ENCODE assay signal across 14 cellular contexts in genomic region chr20:62728028-62728780, GRCh38. TPM values are rescaled to one million over a fixed set of nuclear protein-coding genes. Genes with fewer than 3 reads are reported as not detected.
DNase-seq lines count a peak whose midpoint lies in the region; ATAC-seq lines count a peak whose summit lies in the region.
"Had no signal": no experiment of that assay in that cellular context is flagged by ENCODE, and none has a peak within 500 bp of the region (broad histone marks: within the 10 kb centered on the region; RNA-seq: fewer than 3 reads in every experiment).

No MANE protein-coding gene starts in this region.

- DNase-seq in GDM1 (lab: John Stamatoyannopoulos, UW) (peak; percentile 65), MV-4-11 (lab: John Stamatoyannopoulos, UW) (peak; percentile 98), NCI-H510A (lab: John Stamatoyannopoulos, UW) (no peak), Karpas-422 (no peak)
- peak; percentile 35 for DNase-seq in activated CD8-positive, alpha-beta T cell treated with anti-CD3 and anti-CD28 coated beads, Interleukin-2, amount 10 ng/mL, durations not matched to agents 7 days and 5 days
- peak in 1 of 10 donors; percentile 9 for DNase-seq in naive thymus-derived CD8-positive, alpha-beta T cell
- DNase-seq: activated T-cell treated with anti-CD3 and anti-CD28 coated beads for 4 hours; DMS 273 treated with DMSO at 0.1 percent for 48 hours; HFFc6; NCI-H1048; stimulated activated CD4-positive, alpha-beta T cell treated with anti-CD3 and anti-CD28 coated beads, Interleukin-15, amount 100 ng/mL, for 24 hours had no signal

- peak overlapping the region; percentile 86 for H3K27ac Mint-ChIP-seq in activated CD8-positive, alpha-beta T cell treated with anti-CD3 and anti-CD28 coated beads, Interleukin-2, amount 10 ng/mL, durations not matched to agents 7 days and 5 days
- peak overlapping the region in 8 of 10 donors; percentile 34 to 89 (median 78) for H3K27ac Mint-ChIP-seq in naive thymus-derived CD8-positive, alpha-beta T cell
- H3K27ac Mint-ChIP-seq: HFFc6, nephron had no signal

- H3K9me3 Mint-ChIP-seq in activated CD8-positive, alpha-beta T cell treated with anti-CD3 and anti-CD28 coated beads, Interleukin-2, amount 10 ng/mL, durations not matched to agents 7 days and 5 days (ENCODE audit: insufficient read depth), result no peaks in the 10 kb centered on the region
- peaks cover 0 to 4% (median 0%) of the 10 kb centered on the region in 9 donors for H3K9me3 Mint-ChIP-seq in naive thymus-derived CD8-positive, alpha-beta T cell
- H3K9me3 Mint-ChIP-seq: HFFc6; stimulated activated effector memory CD8-positive, alpha-beta T cell treated with anti-CD3 and anti-CD28 coated beads, Interleukin-12 subunit alpha, Interleukin-12 subunit beta, amount 100 ng/mL, for 72 hours had no signal

- no peak overlapping the region for H3K9ac ChIP-seq in Karpas-422 (ENCODE audit: low read length)

- H3K9me3 ChIP-seq in Karpas-422 (ENCODE audit: low read length), result no peaks in the 10 kb centered on the region

- no peak overlapping the region for H3K4me3 ChIP-seq in Karpas-422 (ENCODE audit: low read length)

- no peak overlapping the region for H3K27ac ChIP-seq in Karpas-422 (ENCODE audit: low read length)

- peaks cover 15% of the 10 kb centered on the region for H3K27me3 Mint-ChIP-seq in activated CD8-positive, alpha-beta T cell treated with anti-CD3 and anti-CD28 coated beads, Interleukin-2, amount 10 ng/mL, durations not matched to agents 7 days and 5 days (ENCODE audit: low read depth)
- H3K27me3 Mint-ChIP-seq in naive thymus-derived CD8-positive, alpha-beta T cell, result peaks cover 0 to 5% (median 2%) of the 10 kb centered on the region in 5 donors

- no peaks in the 10 kb centered on the region for H3K27me3 ChIP-seq in Karpas-422 (ENCODE audit: low read length)

- H3K36me3 Mint-ChIP-seq in activated CD8-positive, alpha-beta T cell treated with anti-CD3 and anti-CD28 coated beads, Interleukin-2, amount 10 ng/mL, durations not matched to agents 7 days and 5 days (ENCODE audit: low read depth), result no peaks in the 10 kb centered on the region
- no peaks in the 10 kb centered on the region for H3K36me3 Mint-ChIP-seq in naive thymus-derived CD8-positive, alpha-beta T cell
- H3K36me3 Mint-ChIP-seq: stimulated activated effector memory CD8-positive, alpha-beta T cell treated with anti-CD3 and anti-CD28 coated beads, Interleukin-12 subunit alpha, Interleukin-12 subunit beta, amount 100 ng/mL, for 72 hours had no signal

- H3K4me2 ChIP-seq in Karpas-422 (ENCODE audit: low read depth, low read length, poor library complexity, severe bottlenecking), result no peak overlapping the region

- no peaks in the 10 kb centered on the region for H3K4me1 ChIP-seq in Karpas-422 (ENCODE audit: low read length)

- POLR2A ChIA-PET in activated CD8-positive, alpha-beta T cell treated with anti-CD3 and anti-CD28 coated beads, Interleukin-2, amount 10 ng/mL, durations not matched to agents 7 days and 5 days (lab: Charles Lee), result interaction anchor here (0.6 to 0.9 kb wide), 2 partner anchors 11 to 12 kb away, joined by 3 to 4 read pairs; no protein-coding TSS in a partner anchor
- POLR2A ChIA-PET in naive thymus-derived CD8-positive, alpha-beta T cell (lab: Charles Lee), result interaction anchor here (0.7 to 1.7 kb wide), 2 partner anchors 12 to 17 kb away, joined by 4 to 5 read pairs; no protein-coding TSS in a partner anchor

- CTCF ChIA-PET in activated CD8-positive, alpha-beta T cell treated with anti-CD3 and anti-CD28 coated beads, Interleukin-2, amount 10 ng/mL, durations not matched to agents 7 days and 5 days (lab: Charles Lee), result interaction anchor here (1.4 kb wide), 1 partner anchor 42 kb away, joined by 3 read pairs; no protein-coding TSS in a partner anchor

- no peaks in the 10 kb centered on the region for H3K9me2 ChIP-seq in Karpas-422 (replicated peaks; ENCODE audit: insufficient read depth, low read length)

- H3K79me2 ChIP-seq in Karpas-422 (ENCODE audit: low read length), result no peaks in the 10 kb centered on the region

- peak; percentile 48 for ATAC-seq in activated CD8-positive, alpha-beta T cell treated with anti-CD3 and anti-CD28 coated beads, Interleukin-2, amount 10 ng/mL, durations not matched to agents 7 days and 5 days
- ATAC-seq in naive thymus-derived CD8-positive, alpha-beta T cell, result peak; percentile 23 to 47
- no peak for ATAC-seq in HG03378 (IDR thresholded peaks at IDR 0.05; ENCODE audit: unreplicated experiment)
- ATAC-seq: stimulated activated effector memory CD8-positive, alpha-beta T cell treated with anti-CD3 and anti-CD28 coated beads, Interleukin-12 subunit alpha, Interleukin-12 subunit beta, amount 100 ng/mL, for 72 hours had no signal

- H3K4me3 Mint-ChIP-seq in activated CD8-positive, alpha-beta T cell treated with anti-CD3 and anti-CD28 coated beads, Interleukin-2, amount 10 ng/mL, durations not matched to agents 7 days and 5 days, result peak overlapping the region; percentile 49
- peak overlapping the region; percentile 36 to 80 (median 56) for H3K4me3 Mint-ChIP-seq in naive thymus-derived CD8-positive, alpha-beta T cell
- H3K4me3 Mint-ChIP-seq: HFFc6; nephron; stimulated activated effector memory CD8-positive, alpha-beta T cell treated with anti-CD3 and anti-CD28 coated beads, Interleukin-12 subunit alpha, Interleukin-12 subunit beta, amount 100 ng/mL, for 72 hours had no signal

- H3K36me3 ChIP-seq in Karpas-422 (ENCODE audit: insufficient read depth, low read length), result no peaks in the 10 kb centered on the region

- H3K4me1 Mint-ChIP-seq in activated CD8-positive, alpha-beta T cell treated with anti-CD3 and anti-CD28 coated beads, Interleukin-2, amount 10 ng/mL, durations not matched to agents 7 days and 5 days (ENCODE audit: low read depth), result peaks cover 37% of the 10 kb centered on the region
- peaks cover 6 to 14% (median 13%) of the 10 kb centered on the region in 4 donors for H3K4me1 Mint-ChIP-seq in naive thymus-derived CD8-positive, alpha-beta T cell

- 0 out of 2 replicates have a peak, but pooled peaks cover 3% of the 10 kb centered on the region for H4K20me1 ChIP-seq in Karpas-422 (ENCODE audit: insufficient read depth, low read depth, low read length)

- no peak overlapping the region for H2AFZ ChIP-seq in Karpas-422 (ENCODE audit: low read length)

RNA-seq across cellular contexts. Expression of gene NTSR1, which starts 19.6 kb away (rescaled TPM):
- total RNA-seq in activated CD8-positive, alpha-beta T cell treated with anti-CD3 and anti-CD28 coated beads, Interleukin-2, amount 10 ng/mL, durations not matched to agents 7 days and 5 days, result under 1 TPM; 0.13 to 0.21 TPM
- not detected for total RNA-seq in naive thymus-derived CD8-positive, alpha-beta T cell
- not detected for polyA plus RNA-seq in naive thymus-derived CD8-positive, alpha-beta T cell
- not detected in 2 replicates for total RNA-seq in Karpas-422 (2014; rRNA removed; shearing (Covaris generic); ENCODE audit: low replicate concordance)

Comparison
In these comparisons a context has a peak if more than half of its experiments do, and no peak if none do; other contexts are left out.
1. DNase-seq: peak in GDM1 (single experiment), MV-4-11 (single experiment) and activated CD8-positive, alpha-beta T cell treated with anti-CD3 and anti-CD28 coated beads, Interleukin-2, amount 10 ng/mL, durations not matched to agents 7 days and 5 days (single experiment); none in NCI-H510A (single experiment) and Karpas-422 (single experiment).